ENCODE assay signal across 1 cellular context in genomic region chr1:9181176-9181906, GRCh38.
TF ChIP-seq lines count a peak whose summit lies in the region.

No MANE protein-coding gene starts in this region.

TF ChIP-seq in SK-N-SH treated with all-trans-retinoic acid at 6 μM for 48 hours, 23 proteins besides CTCF, POLR2A, EP300 and RAD21 (continued from another document):
- TF ChIP-seq CSDC2 (CRISPR knock-in tag; IDR thresholded peaks at IDR 0.05) (no peak), PATZ1 (CRISPR knock-in tag; IDR thresholded peaks at IDR 0.05; ENCODE audit: borderline replicate concordance) (no peak), RARB (CRISPR knock-in tag; IDR thresholded peaks at IDR 0.05) (no peak)
